18 cellular contexts compared by ENCODE assay signal in genomic region chr7:2945171-2945570, GRCh38.
A peak's percentile ranks its signal among the peaks of the same experiment; 100 is the strongest.
DNase-seq lines count a peak whose midpoint lies in the region; ATAC-seq and TF ChIP-seq lines count a peak whose summit lies in the region.
"Had no signal": no experiment of that assay in that cellular context is flagged by ENCODE, and none has a peak within 500 bp of the region (broad histone marks: within the 10 kb centered on the region; RNA-seq: fewer than 3 reads in every experiment).

No MANE protein-coding gene starts in this region.

- H3K27me3 ChIP-seq in upper lobe of right lung: no peaks in the 10 kb centered on the region

- no peaks in the 10 kb centered on the region for H3K36me3 ChIP-seq in upper lobe of right lung
- H3K36me3 ChIP-seq: adrenal gland, heart right ventricle had no signal

- H3K9me3 ChIP-seq in upper lobe of right lung: no peaks in the 10 kb centered on the region
- H3K9me3 ChIP-seq: adrenal gland, mucosa of descending colon had no signal

- in situ Hi-C loops in ACHN (cut with HindIII; ENCODE audit: low pct_ligation_motif_present, low pct_unique_long_range_greater_than_20kb, low sequenced_read_pairs): no loop called here

- TF ChIP-seq CTCF in upper lobe of right lung (IDR thresholded peaks at IDR 0.05): no peak

- H3K4me3 ChIP-seq in upper lobe of right lung: no peak overlapping the region
- H3K4me3 ChIP-seq: adrenal gland, heart right ventricle, mucosa of descending colon had no signal

- no peaks in the 10 kb centered on the region for H3K27me3 Mint-ChIP-seq in activated naive CD4-positive, alpha-beta T cell treated with anti-CD3 and anti-CD28 coated beads, Interleukin-2, amount 50 U/mL, for 24 hours
- no peaks in the 10 kb centered on the region for H3K27me3 Mint-ChIP-seq in memory B cell

- H3K27ac Mint-ChIP-seq in activated naive CD4-positive, alpha-beta T cell treated with anti-CD3 and anti-CD28 coated beads, Interleukin-2, amount 50 U/mL, for 24 hours: peak overlapping the region; percentile 61
- H3K27ac Mint-ChIP-seq in memory B cell: peak overlapping the region; percentile 33

- H3K4me1 ChIP-seq in upper lobe of right lung: no peaks in the 10 kb centered on the region
- H3K4me1 ChIP-seq: adrenal gland had no signal

- H3K36me3 Mint-ChIP-seq in activated naive CD4-positive, alpha-beta T cell treated with anti-CD3 and anti-CD28 coated beads, Interleukin-2, amount 50 U/mL, for 24 hours: peaks cover 58% of the 10 kb centered on the region
- peaks cover 69% of the 10 kb centered on the region for H3K36me3 Mint-ChIP-seq in memory B cell

- H3K4me3 Mint-ChIP-seq in activated naive CD4-positive, alpha-beta T cell treated with anti-CD3 and anti-CD28 coated beads, Interleukin-2, amount 50 U/mL, for 24 hours: no peak overlapping the region
- H3K4me3 Mint-ChIP-seq in memory B cell: no peak overlapping the region

- peaks cover 25% of the 10 kb centered on the region for H3K4me1 Mint-ChIP-seq in activated naive CD4-positive, alpha-beta T cell treated with anti-CD3 and anti-CD28 coated beads, Interleukin-2, amount 50 U/mL, for 24 hours
- peaks cover 24% of the 10 kb centered on the region for H3K4me1 Mint-ChIP-seq in memory B cell

- no peak overlapping the region for H3K27ac ChIP-seq in upper lobe of right lung
- H3K27ac ChIP-seq: adrenal gland, heart right ventricle had no signal

- DNase-seq in activated naive CD4-positive, alpha-beta T cell (lab: John Stamatoyannopoulos, UW): no peak
- peak; percentile 26 for DNase-seq in activated CD8-positive, alpha-beta memory T cell treated with anti-CD3 and anti-CD28 coated beads, Interleukin-2, amount 50 U/mL, for 48 hours
- DNase-seq in memory B cell (ENCODE audit: low spot score in 2 of 2): no peak
- DNase-seq in upper lobe of right lung: peak; percentile 9
- no peak for DNase-seq in ACHN
- DNase-seq: activated CD4-positive, alpha-beta T cell treated with anti-CD3 and anti-CD28 coated beads for 4 hours; activated T-cell treated with anti-CD3 and anti-CD28 coated beads, Interleukin-2, amount 50 U/mL, for 1 hour; dermis blood vessel endothelial cell; DND-41; heart right ventricle; left ventricle myocardium superior; MM.1S; mucosa of descending colon; NCI-H146; NCI-H2171 had no signal

- intact Hi-C loops in upper lobe of right lung (cut with DNase I): loop anchor here (10.0 kb wide), 1 partner anchor 540 kb away; the partner anchor contains the start of gene CHST12

- peaks cover under 1% of the 10 kb centered on the region for H3K9me3 Mint-ChIP-seq in activated naive CD4-positive, alpha-beta T cell treated with anti-CD3 and anti-CD28 coated beads, Interleukin-2, amount 50 U/mL, for 24 hours
- peaks cover 6% of the 10 kb centered on the region for H3K9me3 Mint-ChIP-seq in memory B cell

- no peak for ATAC-seq in memory B cell (ENCODE audit: low read depth)
- no peak for ATAC-seq in upper lobe of right lung
- ATAC-seq in GM19467 (IDR thresholded peaks at IDR 0.05; ENCODE audit: unreplicated experiment): no peak
- ATAC-seq: heart right ventricle, left ventricle myocardium superior, mucosa of descending colon had no signal

Comparison
In these comparisons a context has a peak if more than half of its experiments do, and no peak if none do; other contexts are left out.
1. DNase-seq: peak in activated CD8-positive, alpha-beta memory T cell treated with anti-CD3 and anti-CD28 coated beads, Interleukin-2, amount 50 U/mL, for 48 hours (single experiment) and upper lobe of right lung (single experiment); none in activated naive CD4-positive, alpha-beta T cell (0 of 4), memory B cell (0 of 2) and ACHN (single experiment).